In the genomic region with DNA sequence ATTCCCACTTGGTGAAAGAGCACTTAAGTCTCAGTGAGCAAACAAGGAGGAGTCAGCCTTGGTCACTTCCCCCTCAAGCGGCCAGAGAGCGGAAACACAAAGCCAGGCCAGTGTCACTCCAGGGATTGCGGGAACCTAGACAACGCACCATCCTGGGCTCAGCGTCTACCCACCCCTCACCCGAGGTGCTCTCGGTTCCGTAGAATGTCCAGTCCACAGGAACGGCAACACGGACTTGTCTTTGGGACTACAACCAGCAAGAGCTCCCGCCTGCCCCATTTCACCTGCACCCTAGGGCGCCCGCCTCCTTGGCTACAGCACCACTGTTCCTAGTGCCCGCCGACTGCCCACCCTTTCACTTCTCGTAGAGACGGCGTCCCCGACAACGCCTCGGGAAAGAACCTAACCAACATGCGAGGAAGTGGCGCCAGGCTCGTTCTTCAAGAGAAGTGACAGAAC, we compare ENCODE assay signal across 8 cellular contexts. TPM values are rescaled to one million over a fixed set of nuclear protein-coding genes. Genes with fewer than 3 reads are reported as not detected.
DNase-seq lines count a peak whose midpoint lies in the region; ATAC-seq and TF ChIP-seq lines count a peak whose summit lies in the region.

No MANE protein-coding gene starts in this region.

- no peak for TF ChIP-seq CTCF in GM20000 (IDR thresholded peaks at IDR 0.05; ENCODE audit: extremely low read depth, missing control alignments)
- peak; percentile 44 for TF ChIP-seq CTCF in OCI-LY7 (conservative IDR thresholded peaks at IDR 0.05; ENCODE audit: low read length)
- no peak for TF ChIP-seq CTCF in glutamatergic neuron (IDR thresholded peaks at IDR 0.05; ENCODE audit: partially characterized antibody, unreplicated experiment)

- H3K79me2 ChIP-seq in OCI-LY7 (ENCODE audit: insufficient read depth, low read depth, low read length): peaks cover 57% of the 10 kb centered on the region

- H3K27ac Mint-ChIP-seq in activated naive CD8-positive, alpha-beta T cell treated with anti-CD3 and anti-CD28 coated beads, Interleukin-2, amount 10 ng/mL, durations not matched to agents 7 days and 5 days: peak overlapping the region; percentile 93
- peak overlapping the region; percentile 93 for H3K27ac Mint-ChIP-seq in glutamatergic neuron (ENCODE audit: unreplicated experiment)

- H3K4me3 ChIP-seq in OCI-LY7 (ENCODE audit: low read depth, low read length, poor library complexity, severe bottlenecking): peak overlapping the region; percentile 93

- peak overlapping the region; percentile 97 for H3K4me3 Mint-ChIP-seq in activated naive CD8-positive, alpha-beta T cell treated with anti-CD3 and anti-CD28 coated beads, Interleukin-2, amount 10 ng/mL, durations not matched to agents 7 days and 5 days
- H3K4me3 Mint-ChIP-seq in glutamatergic neuron (ENCODE audit: unreplicated experiment): peak overlapping the region; percentile 99

- peaks cover 18% of the 10 kb centered on the region for H3K36me3 ChIP-seq in OCI-LY7 (ENCODE audit: insufficient read depth, low read length)

- no peaks in the 10 kb centered on the region for H3K9me3 Mint-ChIP-seq in activated naive CD8-positive, alpha-beta T cell treated with anti-CD3 and anti-CD28 coated beads, Interleukin-2, amount 10 ng/mL, durations not matched to agents 7 days and 5 days
- peaks cover 4% of the 10 kb centered on the region for H3K9me3 Mint-ChIP-seq in glutamatergic neuron (ENCODE audit: unreplicated experiment)

- POLR2A ChIA-PET in OCI-LY7 (lab: Charles Lee): interaction anchor here (1.1 to 1.9 kb wide), 8 partner anchors 9 to 254 kb away, joined by 3 to 10 read pairs (median 4); no protein-coding TSS in a partner anchor
- POLR2A ChIA-PET in activated naive CD8-positive, alpha-beta T cell treated with anti-CD3 and anti-CD28 coated beads, Interleukin-2, amount 10 ng/mL, durations not matched to agents 7 days and 5 days (lab: Charles Lee): interaction anchor here (0.6 to 2.0 kb wide), 5 partner anchors 7 to 869 kb away, joined by 3 to 8 read pairs (median 4); partner anchors contain the start of gene TTF2

- CTCF ChIA-PET in OCI-LY7 (lab: Charles Lee; ENCODE audit: unreplicated experiment): interaction anchor here (0.6 kb wide), 1 partner anchor 834 kb away, joined by 3 read pairs; no protein-coding TSS in a partner anchor

- H3K27me3 Mint-ChIP-seq in activated naive CD8-positive, alpha-beta T cell treated with anti-CD3 and anti-CD28 coated beads, Interleukin-2, amount 10 ng/mL, durations not matched to agents 7 days and 5 days: no peaks in the 10 kb centered on the region
- H3K27me3 Mint-ChIP-seq in glutamatergic neuron (ENCODE audit: unreplicated experiment): no peaks in the 10 kb centered on the region

- H3K4me2 ChIP-seq in OCI-LY7 (ENCODE audit: low read length): peak overlapping the region; percentile 92

- H3K36me3 Mint-ChIP-seq in activated naive CD8-positive, alpha-beta T cell treated with anti-CD3 and anti-CD28 coated beads, Interleukin-2, amount 10 ng/mL, durations not matched to agents 7 days and 5 days: peaks cover 10% of the 10 kb centered on the region
- no peaks in the 10 kb centered on the region for H3K36me3 Mint-ChIP-seq in glutamatergic neuron (ENCODE audit: unreplicated experiment)

- H3K9me2 ChIP-seq in OCI-LY7 (ENCODE audit: insufficient read depth, low read length): no peaks in the 10 kb centered on the region

- DNase-seq in DMS53 treated with DMSO at 0.1 percent for 48 hours (lab: John Stamatoyannopoulos, UW; ENCODE audit: unreplicated experiment) (peak; percentile 21), GM20000 (ENCODE audit: low spot score) (peak; percentile 31), OCI-LY7 (ENCODE audit: low spot score) (peak; percentile 57), glutamatergic neuron (peak; percentile 74), nucleus accumbens (lab: John Stamatoyannopoulos, UW) (peak in 42 of 56 donors; percentile 6 to 68 (median 38)), GOT3 (lab: John Stamatoyannopoulos, UW) (no peak)
- no peak for DNase-seq in activated naive CD8-positive, alpha-beta T cell treated with anti-CD3 and anti-CD28 coated beads, Interleukin-2, amount 10 ng/mL, durations not matched to agents 7 days and 5 days

- peak; percentile 17 for ATAC-seq in HG03575 (IDR thresholded peaks at IDR 0.05; ENCODE audit: extremely low read depth, insufficient number of reproducible peaks, low FRiP score, unreplicated experiment)
- peak; percentile 50 for ATAC-seq in activated naive CD8-positive, alpha-beta T cell treated with anti-CD3 and anti-CD28 coated beads, Interleukin-2, amount 10 ng/mL, durations not matched to agents 7 days and 5 days (ENCODE audit: low read depth)

- no TSS peak for BruUV-seq in OCI-LY7 (replicated peaks; lab: Mats Ljungman, UMichigan)

- peaks cover 36% of the 10 kb centered on the region for H3K4me1 Mint-ChIP-seq in activated naive CD8-positive, alpha-beta T cell treated with anti-CD3 and anti-CD28 coated beads, Interleukin-2, amount 10 ng/mL, durations not matched to agents 7 days and 5 days
- H3K4me1 Mint-ChIP-seq in glutamatergic neuron (ENCODE audit: low read depth, unreplicated experiment): peaks cover 12% of the 10 kb centered on the region

- peaks cover 24% of the 10 kb centered on the region for H3K4me1 ChIP-seq in OCI-LY7 (ENCODE audit: insufficient read depth, low read length, poor library complexity, severe bottlenecking)

- no peaks in the 10 kb centered on the region for H3K9me3 ChIP-seq in OCI-LY7 (ENCODE audit: low read length)

- no peak overlapping the region for H3K27ac ChIP-seq in OCI-LY7 (ENCODE audit: low read depth, low read length, poor library complexity, severe bottlenecking)

- peaks cover 18% of the 10 kb centered on the region; the same call in 1 of the 2 replicates for H4K20me1 ChIP-seq in OCI-LY7 (ENCODE audit: insufficient read depth, low read length)

- H2AFZ ChIP-seq in OCI-LY7 (ENCODE audit: low read length): peak overlapping the region; percentile 91

- intact Hi-C loops in OCI-LY7 (cut with micrococcal nuclease; ENCODE audit: unreplicated experiment): loop anchor here (2.0 to 10.0 kb wide), 4 partner anchors 294 to 1212 kb away; partner anchors contain the start of genes MAN1A2, TTF2 and WARS2

RNA-seq across cellular contexts. Expression of gene GDAP2, which starts 0.5 kb away (rescaled TPM):
- total RNA-seq in OCI-LY7 (2014; rRNA removed; shearing (Covaris generic)): 13.9 and 14.9 TPM in 2 replicates
- total RNA-seq in OCI-LY7 (2022): 21.7 and 26.8 TPM in 2 replicates
- 10 to 100 TPM; 23.5 to 26.0 TPM for total RNA-seq in activated naive CD8-positive, alpha-beta T cell treated with anti-CD3 and anti-CD28 coated beads, Interleukin-2, amount 10 ng/mL, durations not matched to agents 7 days and 5 days
- 34.0 TPM for total RNA-seq in glutamatergic neuron (ENCODE audit: unreplicated experiment)

RNA-seq across cellular contexts. Expression of gene WDR3, which starts 0.6 kb away (rescaled TPM):
- total RNA-seq in OCI-LY7 (2014; rRNA removed; shearing (Covaris generic)): 23.1 and 39.9 TPM in 2 replicates
- total RNA-seq in OCI-LY7 (2022): 28.1 and 31.4 TPM in 2 replicates
- 10 to 100 TPM; 23.8 to 26.1 TPM for total RNA-seq in activated naive CD8-positive, alpha-beta T cell treated with anti-CD3 and anti-CD28 coated beads, Interleukin-2, amount 10 ng/mL, durations not matched to agents 7 days and 5 days
- total RNA-seq in glutamatergic neuron (ENCODE audit: unreplicated experiment): 22.2 TPM

Comparison
In these comparisons a context has a peak if more than half of its experiments do, and no peak if none do; other contexts are left out.
1. DNase-seq: peak in DMS53 treated with DMSO at 0.1 percent for 48 hours (single experiment), GM20000 (single experiment), OCI-LY7 (single experiment), glutamatergic neuron (single experiment) and nucleus accumbens (42 of 56); none in activated naive CD8-positive, alpha-beta T cell treated with anti-CD3 and anti-CD28 coated beads, Interleukin-2, amount 10 ng/mL, durations not matched to agents 7 days and 5 days (single experiment) and GOT3 (single experiment).